In the genomic region with DNA sequence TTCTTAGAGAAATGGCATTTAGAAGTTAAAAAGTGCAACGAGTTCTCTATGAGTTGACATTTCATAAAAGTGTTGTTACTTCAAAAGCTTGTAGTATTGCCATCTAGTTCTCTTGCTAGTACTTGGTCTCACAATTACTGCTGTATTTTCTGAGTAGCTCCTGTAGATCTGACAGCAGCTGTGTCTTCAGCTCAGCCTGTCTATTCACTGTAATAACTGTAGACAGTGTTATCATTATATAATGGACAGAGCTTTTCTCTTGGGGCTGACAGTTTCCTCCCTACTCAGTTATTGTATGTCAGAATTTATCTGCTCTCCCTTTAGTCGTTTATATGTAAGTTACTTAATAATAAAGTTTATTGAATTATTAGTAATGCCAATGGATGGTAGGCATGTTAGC, we compare ENCODE assay signal across 4 cellular contexts.
"Had no signal": no experiment of that assay in that cellular context is flagged by ENCODE, and none has a peak within 500 bp of the region (broad histone marks: within the 10 kb centered on the region; RNA-seq: fewer than 3 reads in every experiment).

No MANE protein-coding gene starts in this region.

- H3K9ac ChIP-seq: KMS-11 had no signal

- H3K4me3 ChIP-seq: K562 had no signal

- H3K27ac ChIP-seq: HL-60, KMS-11 had no signal

- ATAC-seq: HepG2, K562 had no signal

- H3K4me2 ChIP-seq: KMS-11 had no signal
